Comparison of ENCODE assay signal across 4 cellular contexts in genomic region chr4:169416461-169416860, GRCh38.
"Had no signal": no experiment of that assay in that cellular context is flagged by ENCODE, and none has a peak within 500 bp of the region (broad histone marks: within the 10 kb centered on the region; RNA-seq: fewer than 3 reads in every experiment).

No MANE protein-coding gene starts in this region.

- DNase-seq: H9, HCEC 1CT, IMR-90 had no signal

- ATAC-seq: GM23338 had no signal

- H3K4me3 Mint-ChIP-seq: GM23338, H9 had no signal

- H3K4me3 ChIP-seq: GM23338 had no signal

- H3K27ac Mint-ChIP-seq: GM23338 had no signal

- H3K9me3 Mint-ChIP-seq: GM23338, H9 had no signal
